In genomic region chr12:46571593-46571992, GRCh38 we compare ENCODE assay signal across 19 cellular contexts.
"Had no signal": no experiment of that assay in that cellular context is flagged by ENCODE, and none has a peak within 500 bp of the region (broad histone marks: within the 10 kb centered on the region; RNA-seq: fewer than 3 reads in every experiment).

No MANE protein-coding gene starts in this region.

- H3K27ac ChIP-seq: breast epithelium, VCaP had no signal

- ATAC-seq: activated CD8-positive, alpha-beta T cell treated with anti-CD3 and anti-CD28 coated beads for 36 hours; activated T-cell treated with anti-CD3 and anti-CD28 coated beads, Interleukin-2, amount 50 U/mL, for 72 hours had no signal

- DNase-seq: activated CD4-positive, CD25-positive, alpha-beta regulatory T cell; activated CD8-positive, alpha-beta memory T cell treated with anti-CD3 and anti-CD28 coated beads, Interleukin-2, amount 50 U/mL, for 4 hours; activated CD8-positive, alpha-beta T cell treated with anti-CD3 and anti-CD28 coated beads for 36 hours; activated naive CD4-positive, alpha-beta T cell treated with anti-CD3 and anti-CD28 coated beads, Interleukin-2, amount 50 U/mL, for 16 hours; activated naive CD8-positive, alpha-beta T cell treated with anti-CD3 and anti-CD28 coated beads, Interleukin-2, amount 10 ng/mL, durations not matched to agents 7 days and 5 days; activated T-cell treated with anti-CD3 and anti-CD28 coated beads, Interleukin-2, amount 50 U/mL, for 72 hours; aorta; caudate nucleus; MG63; NCI-H1105; NCI-H1436; NCI-H1694 treated with DMSO at 0.1 percent for 48 hours; NCI-H2029 treated with DMSO at 0.1 percent for 48 hours; NCI-H510A treated with DMSO at 0.1 percent for 48 hours; NCI-H69; SIG-M5; T-helper 1 cell had no signal

- H3K36me3 ChIP-seq: breast epithelium, MG63 had no signal

- H3K4me3 ChIP-seq: breast epithelium, MG63 had no signal

- H3K27me3 ChIP-seq: breast epithelium, MG63 had no signal

- H3K4me1 ChIP-seq: breast epithelium had no signal
